ENCODE assay signal across 8 cellular contexts in the genomic region with DNA sequence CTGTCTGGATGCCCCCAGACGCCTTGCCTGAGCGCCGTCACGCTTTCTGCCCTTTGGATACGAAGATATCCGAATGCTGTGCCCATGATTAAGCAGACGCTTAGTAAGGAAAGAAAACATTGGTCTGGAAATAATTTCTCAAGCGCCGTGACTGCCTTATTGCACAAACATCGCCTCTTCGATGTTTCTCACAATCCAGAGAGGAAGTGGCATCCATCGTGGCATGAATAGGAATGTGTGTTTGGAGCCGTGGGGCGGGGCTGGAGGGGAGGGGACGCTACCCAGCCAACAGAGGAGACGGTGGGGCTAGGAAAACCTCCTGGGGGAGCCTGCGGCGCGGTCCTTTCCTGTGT. TPM values are rescaled to one million over a fixed set of nuclear protein-coding genes. Genes with fewer than 3 reads are reported as not detected.
A peak's percentile ranks its signal among the peaks of the same experiment; 100 is the strongest.
DNase-seq lines count a peak whose midpoint lies in the region; ATAC-seq and TF ChIP-seq lines count a peak whose summit lies in the region.

No MANE protein-coding gene starts in this region.

- H3K4me3 ChIP-seq in dorsolateral prefrontal cortex: peak overlapping the region; percentile 43 to 74 (median 62)
- H3K4me3 ChIP-seq in muscle layer of duodenum (ENCODE audit: low read depth in 1 of 2, low read length in 2 of 2): peak overlapping the region; percentile 45 to 62

- TF ChIP-seq CTCF in dorsolateral prefrontal cortex (IDR thresholded peaks at IDR 0.05 in 54 of 56, conservative IDR thresholded peaks at IDR 0.05 in 2 of 56; ENCODE audit: low read depth in 1 of 56, partially characterized antibody in 56 of 56): no peak

- H3K36me3 ChIP-seq in muscle layer of duodenum (ENCODE audit: control insufficient read depth in 1 of 2, insufficient read depth in 2 of 2, low read length in 2 of 2): no peaks in the 10 kb centered on the region

- no peaks in the 10 kb centered on the region for H3K9me3 ChIP-seq in muscle layer of duodenum (ENCODE audit: control insufficient read depth in 1 of 2, low read length in 2 of 2)

- intact Hi-C loops in dorsolateral prefrontal cortex (cut with DNase I): loop anchor here in 1 of 2 donors (5.0 kb wide), 1 partner anchor 60 kb away; no protein-coding TSS in a partner anchor

- no peak; the same call in 2 of the 3 replicates for ATAC-seq in SK-N-SH treated with all-trans-retinoic acid at 6 μM for 48 hours

- H3K27me3 ChIP-seq in dorsolateral prefrontal cortex: peaks cover 0 to 63% (median 23%) of the 10 kb centered on the region in 45 donors
- peaks cover 44% of the 10 kb centered on the region for H3K27me3 ChIP-seq in muscle layer of duodenum (ENCODE audit: low read depth, low read length)

- H3K27ac ChIP-seq in dorsolateral prefrontal cortex (peak overlapping the region in 48 of 59 donors; percentile 10 to 89 (median 72)), muscle layer of duodenum (ENCODE audit: low read length) (no peak overlapping the region)

- H3K4me1 ChIP-seq in muscle layer of duodenum (ENCODE audit: control insufficient read depth in 1 of 2, insufficient read depth in 2 of 2, low read length in 2 of 2): peaks cover 0 to 18% of the 10 kb centered on the region in 2 donors

- DNase-seq in DMS79 treated with DMSO at 0.1 percent for 48 hours (lab: John Stamatoyannopoulos, UW) (peak; percentile 28), NCI-H748 (lab: John Stamatoyannopoulos, UW; ENCODE audit: unreplicated experiment) (peak; percentile 65), dorsolateral prefrontal cortex (peak in 5 of 10 donors; percentile 41 to 73 (median 46)), LoVo (ENCODE audit: low spot score) (no peak), NCI-H1694 treated with DMSO at 0.1 percent for 48 hours (lab: John Stamatoyannopoulos, UW) (no peak)
- DNase-seq in activated naive CD4-positive, alpha-beta T cell treated with Interleukin-2 at 50 U/mL for 16 hours: no peak

TF ChIP-seq in SK-N-SH treated with all-trans-retinoic acid at 6 μM for 48 hours, 23 proteins besides CTCF, POLR2A, EP300 and RAD21:
- no peak for TF ChIP-seq ARNTL (CRISPR knock-in tag; IDR thresholded peaks at IDR 0.05; ENCODE audit: borderline replicate concordance, low read depth)
- no peak for TF ChIP-seq GLIS3 (CRISPR knock-in tag; IDR thresholded peaks at IDR 0.05)
- no peak for TF ChIP-seq ZNF70 (CRISPR knock-in tag; IDR thresholded peaks at IDR 0.05)
- TF ChIP-seq ZC3H10 (CRISPR knock-in tag; IDR thresholded peaks at IDR 0.05): no peak
- no peak for TF ChIP-seq ISL1 (CRISPR knock-in tag; IDR thresholded peaks at IDR 0.05)
- TF ChIP-seq ESRRG (CRISPR knock-in tag; IDR thresholded peaks at IDR 0.05): no peak
- TF ChIP-seq ZNF565 (CRISPR knock-in tag; conservative IDR thresholded peaks at IDR 0.05; ENCODE audit: low read depth): no peak
TF ChIP-seq in SK-N-SH treated with all-trans-retinoic acid at 6 μM for 48 hours: peak in this region for 0.

RNA-seq across cellular contexts. Expression of a gene that starts 0.6 kb away (rescaled TPM):
- 10 to 100 TPM in 88 of 120 experiments, 1 to 10 TPM in 32; 3.3 to 23.5 (median 13.4) TPM for total RNA-seq in dorsolateral prefrontal cortex

Comparison
In these comparisons a context has a peak if more than half of its experiments do, and no peak if none do; other contexts are left out.
1. DNase-seq: peak in DMS79 treated with DMSO at 0.1 percent for 48 hours (single experiment) and NCI-H748 (single experiment); none in LoVo (single experiment), NCI-H1694 treated with DMSO at 0.1 percent for 48 hours (single experiment) and activated naive CD4-positive, alpha-beta T cell treated with Interleukin-2 at 50 U/mL for 16 hours (single experiment).